14 cellular contexts compared by ENCODE assay signal in the genomic region with DNA sequence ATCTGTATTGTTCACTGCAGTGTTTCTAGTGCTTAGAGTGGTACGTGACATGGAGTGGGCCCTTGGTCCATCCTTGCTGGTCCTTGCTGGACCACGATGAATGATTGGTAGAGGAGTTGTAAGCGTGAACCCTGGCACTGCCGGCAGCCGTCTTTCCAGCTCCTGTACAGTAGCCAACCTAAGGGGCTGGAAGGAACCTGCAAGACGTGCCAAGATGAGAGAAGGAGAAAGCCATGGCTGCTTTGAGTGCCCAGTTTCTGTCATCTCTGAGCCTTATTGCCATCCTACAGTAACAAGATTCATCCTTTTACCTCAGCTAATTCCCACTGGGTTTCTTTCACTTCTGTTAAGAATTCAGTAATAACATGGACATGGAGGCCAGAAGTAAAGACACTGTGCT. TPM values are rescaled to one million over a fixed set of nuclear protein-coding genes. Genes with fewer than 3 reads are reported as not detected.
A peak's percentile ranks its signal among the peaks of the same experiment; 100 is the strongest.
DNase-seq lines count a peak whose midpoint lies in the region; ATAC-seq, FAIRE-seq and TF ChIP-seq lines count a peak whose summit lies in the region.
"Had no signal": no experiment of that assay in that cellular context is flagged by ENCODE, and none has a peak within 500 bp of the region (broad histone marks: within the 10 kb centered on the region; RNA-seq: fewer than 3 reads in every experiment).

No MANE protein-coding gene starts in this region.

- H3K9ac ChIP-seq in neural progenitor cell: peak overlapping the region; percentile 12
- H3K9ac ChIP-seq: BLaER1, GM23248 had no signal

- no peaks in the 10 kb centered on the region for H3K27me3 ChIP-seq in esophagus muscularis mucosa
- H3K27me3 ChIP-seq in neural progenitor cell: no peaks in the 10 kb centered on the region
- no peaks in the 10 kb centered on the region for H3K27me3 ChIP-seq in transverse colon
- H3K27me3 ChIP-seq: BLaER1 had no signal

- H3K36me3 Mint-ChIP-seq in neural progenitor cell: peaks cover 9% of the 10 kb centered on the region

- H3K4me2 ChIP-seq in neural progenitor cell: no peak overlapping the region
- H3K4me2 ChIP-seq: BLaER1 had no signal

- TF ChIP-seq CTCF in esophagus muscularis mucosa (IDR thresholded peaks at IDR 0.05) (no peak), neural progenitor cell (IDR thresholded peaks at IDR 0.05) (no peak), transverse colon (IDR thresholded peaks at IDR 0.05) (no peak)

- no peaks in the 10 kb centered on the region for H3K9me3 Mint-ChIP-seq in neural progenitor cell
- H3K9me3 Mint-ChIP-seq: CD8-positive, alpha-beta memory T cell had no signal

- peaks cover 13% of the 10 kb centered on the region for H4K20me1 ChIP-seq in neural progenitor cell (ENCODE audit: low read depth)

- H3K27me3 Mint-ChIP-seq in neural progenitor cell (ENCODE audit: insufficient read depth, low read depth): no peaks in the 10 kb centered on the region
- H3K27me3 Mint-ChIP-seq: CD8-positive, alpha-beta memory T cell had no signal

- TF ChIP-seq EP300 in esophagus muscularis mucosa (IDR thresholded peaks at IDR 0.05): no peak
- TF ChIP-seq EP300 in transverse colon (IDR thresholded peaks at IDR 0.05; ENCODE audit: low read depth): no peak

- peaks cover 0 to 38% (median 20%) of the 10 kb centered on the region in 4 donors for H3K36me3 ChIP-seq in esophagus muscularis mucosa
- H3K36me3 ChIP-seq in neural progenitor cell: peaks cover 11% of the 10 kb centered on the region
- peaks cover 0 to 4% (median 0%) of the 10 kb centered on the region in 4 donors for H3K36me3 ChIP-seq in transverse colon

- no peaks in the 10 kb centered on the region for H3F3A ChIP-seq in neural progenitor cell (ENCODE audit: low read depth)

- TF ChIP-seq POLR2A in esophagus muscularis mucosa (IDR thresholded peaks at IDR 0.05; ENCODE audit: low read depth) (no peak), transverse colon (IDR thresholded peaks at IDR 0.05) (no peak)

- no peak for ATAC-seq in GM18519 (IDR thresholded peaks at IDR 0.05; ENCODE audit: low FRiP score, unreplicated experiment)

- WGBS in esophagus muscularis mucosa: 53% methylated on average over 6 of the region's 6 CpGs
- WGBS in transverse colon (ENCODE audit: low coverage in 1 of 2), 2 donors: 71 to 91% methylated on average over 1 to 6 of the region's 6 CpGs

- no peak overlapping the region for H3K4me3 Mint-ChIP-seq in neural progenitor cell
- H3K4me3 Mint-ChIP-seq: CD8-positive, alpha-beta memory T cell had no signal

- peak overlapping the region; percentile 79 to 98 (median 85) for H3K27ac ChIP-seq in esophagus muscularis mucosa (replicated peaks in 1 of 4)
- no peak overlapping the region for H3K27ac ChIP-seq in neural progenitor cell
- peak overlapping the region; percentile 73 to 85 (median 83) for H3K27ac ChIP-seq in transverse colon
- H3K27ac ChIP-seq: BLaER1, GM23248 had no signal

- in situ Hi-C loops in transverse colon (cut with MboI; ENCODE audit: low pct_ligation_motif_present in 1 of 4, low pct_unique_long_range_greater_than_20kb in 1 of 4, low sequenced_read_pairs in 3 of 4): no loop called here

- H3K27ac Mint-ChIP-seq in neural progenitor cell: no peak overlapping the region

- DNase-seq in HTR-8/SVneo (ENCODE audit: insufficient read length, low spot score): no peak
- no peak for DNase-seq in esophagus muscularis mucosa (ENCODE audit: extremely low spot score)
- no peak for DNase-seq in neural progenitor cell (ENCODE audit: low spot score)
- DNase-seq in transverse colon: no peak
- no peak for DNase-seq in DMS79 (lab: John Stamatoyannopoulos, UW)
- DNase-seq in NCI-H774 (lab: John Stamatoyannopoulos, UW): no peak
- DNase-seq: 8988T; AML-193; Caco-2; CD8-positive, alpha-beta memory T cell; GM23248; H7 had no signal

- peaks cover 10 to 62% (median 57%) of the 10 kb centered on the region in 4 donors for H3K4me1 ChIP-seq in esophagus muscularis mucosa
- peaks cover 7% of the 10 kb centered on the region for H3K4me1 ChIP-seq in neural progenitor cell
- peaks cover 18 to 45% (median 32%) of the 10 kb centered on the region in 4 donors for H3K4me1 ChIP-seq in transverse colon

- H3K9me3 ChIP-seq in esophagus muscularis mucosa: no peaks in the 10 kb centered on the region
- no peaks in the 10 kb centered on the region for H3K9me3 ChIP-seq in neural progenitor cell (ENCODE audit: low read depth)
- H3K9me3 ChIP-seq in transverse colon: no peaks in the 10 kb centered on the region
- H3K9me3 ChIP-seq: BLaER1, Caco-2 had no signal

- H3K79me2 ChIP-seq in neural progenitor cell (ENCODE audit: low read depth): peaks cover 56% of the 10 kb centered on the region

- peaks cover 10% of the 10 kb centered on the region for H3K4me1 Mint-ChIP-seq in neural progenitor cell

- intact Hi-C loops in esophagus muscularis mucosa (cut with DNase I) (no loop called here), transverse colon (cut with DNase I; ENCODE audit: low total_unique reads) (no loop called here)

- H2AFZ ChIP-seq in neural progenitor cell (replicated peaks): no peak overlapping the region
- H2AFZ ChIP-seq: GM23248 had no signal

- H3K4me3 ChIP-seq in esophagus muscularis mucosa: no peak overlapping the region
- H3K4me3 ChIP-seq in neural progenitor cell: no peak overlapping the region
- no peak overlapping the region for H3K4me3 ChIP-seq in transverse colon
- H3K4me3 ChIP-seq: BLaER1, GM23248 had no signal

- peak; percentile 77 for FAIRE-seq in HTR-8/SVneo (lab: Jason Lieb, UNC)

RNA-seq across cellular contexts. Expression of a gene that starts 5.9 kb away (rescaled TPM):
- total RNA-seq in esophagus muscularis mucosa (10 to 100 TPM; 19.7 to 31.7 (median 24.5) TPM), neural progenitor cell (ENCODE audit: low replicate concordance) (22.0 and 22.5 TPM in 2 replicates), transverse colon (10 to 100 TPM; 15.5 to 75.9 (median 17.7) TPM)

RNA-seq across cellular contexts. Expression of a gene that starts 41.9 kb away (rescaled TPM):
- 100 to 1,000 TPM in 3 of 4 donors, 10 to 100 TPM in 1; 93.9 to 311 (median 211) TPM for total RNA-seq in esophagus muscularis mucosa
- 73.9 and 76.7 TPM in 2 replicates for total RNA-seq in neural progenitor cell (ENCODE audit: low replicate concordance)
- 10 to 100 TPM in 3 of 4 donors, 1 to 10 TPM in 1; 7.2 to 42.3 (median 19.6) TPM for total RNA-seq in transverse colon
